In genomic region chr3:74059301-74059700, GRCh38 we compare ENCODE assay signal across 23 cellular contexts.
"Had no signal": no experiment of that assay in that cellular context is flagged by ENCODE, and none has a peak within 500 bp of the region (broad histone marks: within the 10 kb centered on the region; RNA-seq: fewer than 3 reads in every experiment).

No MANE protein-coding gene starts in this region.

- H3K4me3 ChIP-seq: stomach, suprapubic skin, testis, thoracic aorta, thyroid gland, tibial artery, transverse colon, upper lobe of left lung, upper lobe of right lung, uterus, vagina had no signal

- DNase-seq: stimulated activated CD4-positive, alpha-beta T cell treated with anti-CD3 and anti-CD28 coated beads, Interleukin-2, amount 100 ng/mL, for 48 hours; stimulated activated CD4-positive, alpha-beta T cell treated with anti-CD3 and anti-CD28 coated beads, Interleukin-4, amount 100 ng/mL, for 1 hour; stimulated activated CD4-positive, alpha-beta T cell treated with anti-CD3 and anti-CD28 coated beads, Interleukin-4, amount 100 ng/mL, for 24 hours; stimulated activated CD4-positive, alpha-beta T cell treated with anti-CD3 and anti-CD28 coated beads, Interleukin-4, amount 100 ng/mL, for 4 hours; stimulated activated CD8-positive, alpha-beta memory T cell treated with anti-CD3 and anti-CD28 coated beads, Interleukin-4, amount 100 ng/mL, for 48 hours; stimulated activated naive B cell treated with anti-CD40 and anti-IgM and Interleukin-4, amounts not matched to agents 10 μg/mL and 1 μg/mL and 100 μg/mL, for 72 hours; stimulated activated naive CD4-positive, alpha-beta T cell; stimulated activated naive CD4-positive, alpha-beta T cell treated with Interleukin-2 at 50 U/mL for 16 hours; stimulated activated naive CD8-positive, alpha-beta T cell treated with anti-CD3 and anti-CD28 coated beads, Interleukin-15, amount 100 ng/mL, for 72 hours; stimulated activated naive CD8-positive, alpha-beta T cell treated with anti-CD3 and anti-CD28 coated beads, Interleukin-15, Interleukin-2, amounts not matched to agents 100 U/mL and 50 U/mL, for 24 hours; stomach; substantia nigra; testis; thyroid gland; tibial artery; transverse colon; trophoblast cell; upper lobe of left lung; upper lobe of right lung; uterus had no signal

- H3K36me3 ChIP-seq: stomach, suprapubic skin, thoracic aorta, thyroid gland, tibial artery, transverse colon, upper lobe of left lung, upper lobe of right lung, uterus, vagina had no signal

- H3K9me3 ChIP-seq: stomach, suprapubic skin, testis, thoracic aorta, thyroid gland, tibial artery, transverse colon, upper lobe of left lung, upper lobe of right lung, uterus, vagina had no signal

- H3K27ac ChIP-seq: stomach, suprapubic skin, testis, thoracic aorta, thyroid gland, tibial artery, transverse colon, upper lobe of left lung, upper lobe of right lung, uterus, vagina had no signal

- H3K27me3 ChIP-seq: stomach, suprapubic skin, testis, thyroid gland, tibial artery, transverse colon, upper lobe of left lung, upper lobe of right lung, uterus, vagina had no signal

- H3K4me1 ChIP-seq: stomach, suprapubic skin, testis, thyroid gland, tibial artery, transverse colon, upper lobe of left lung, upper lobe of right lung, uterus, vagina had no signal
